9 cellular contexts compared by ENCODE assay signal in genomic region chr4:184805462-184806245, GRCh38. TPM values are rescaled to one million over a fixed set of nuclear protein-coding genes. Genes with fewer than 3 reads are reported as not detected.
DNase-seq lines count a peak whose midpoint lies in the region; ATAC-seq and TF ChIP-seq lines count a peak whose summit lies in the region.
"Had no signal": no experiment of that assay in that cellular context is flagged by ENCODE, and none has a peak within 500 bp of the region (broad histone marks: within the 10 kb centered on the region; RNA-seq: fewer than 3 reads in every experiment).

No MANE protein-coding gene starts in this region.

- H3K27me3 ChIP-seq in KMS-11 (ENCODE audit: insufficient read depth, low read depth) (no peaks in the 10 kb centered on the region), colonic mucosa (no peaks in the 10 kb centered on the region)
- H3K27me3 ChIP-seq in naive thymus-derived CD4-positive, alpha-beta T cell (ENCODE audit: control insufficient read depth in 2 of 2, insufficient read depth in 2 of 2, low read length in 2 of 2): no peaks in the 10 kb centered on the region

- H3K36me3 Mint-ChIP-seq in naive thymus-derived CD4-positive, alpha-beta T cell: peaks cover 3 to 28% (median 8%) of the 10 kb centered on the region in 5 donors
- H3K36me3 Mint-ChIP-seq in activated CD4-positive, alpha-beta T cell treated with anti-CD3 and anti-CD28 coated beads for 36 hours (ENCODE audit: low read depth): no peaks in the 10 kb centered on the region

- H3K27ac ChIP-seq in KMS-11 (peak overlapping the region; percentile 15; the same call in 1 of the 2 replicates), colonic mucosa (peak overlapping the region; percentile 68)
- H3K27ac ChIP-seq in naive thymus-derived CD4-positive, alpha-beta T cell (ENCODE audit: low read depth, low read length): no peak overlapping the region

- no peaks in the 10 kb centered on the region for H3K27me3 Mint-ChIP-seq in naive thymus-derived CD4-positive, alpha-beta T cell
- no peaks in the 10 kb centered on the region for H3K27me3 Mint-ChIP-seq in activated CD4-positive, alpha-beta T cell treated with anti-CD3 and anti-CD28 coated beads for 36 hours
- H3K27me3 Mint-ChIP-seq: CD4-positive, CD25-positive, alpha-beta regulatory T cell had no signal

- DNase-seq in SIG-M5 treated with dmso at 0.1 percent for 504 hours (lab: John Stamatoyannopoulos, UW; ENCODE audit: unreplicated experiment): peak; percentile 9
- no peak for DNase-seq in SIG-M5 (lab: John Stamatoyannopoulos, UW)
- peak; percentile 88 for DNase-seq in colonic mucosa
- no peak for DNase-seq in naive thymus-derived CD4-positive, alpha-beta T cell
- DNase-seq in activated CD4-positive, alpha-beta T cell treated with anti-CD3 and anti-CD28 coated beads for 36 hours: no peak
- no peak for DNase-seq in activated T-cell treated with anti-CD3 and anti-CD28 coated beads for 4 hours
- DNase-seq: CD4-positive, CD25-positive, alpha-beta regulatory T cell had no signal

- peak overlapping the region; percentile 29; the same call in 1 of the 2 replicates for H3K4me2 ChIP-seq in KMS-11

- no peak overlapping the region for H3K27ac Mint-ChIP-seq in naive thymus-derived CD4-positive, alpha-beta T cell
- H3K27ac Mint-ChIP-seq in activated CD4-positive, alpha-beta T cell treated with anti-CD3 and anti-CD28 coated beads for 36 hours: no peak overlapping the region

- H3K4me3 ChIP-seq in KMS-11 (IDR thresholded peaks at IDR 0.05; ENCODE audit: insufficient read depth, low read depth, low read length): no peak overlapping the region
- no peak overlapping the region for H3K4me3 ChIP-seq in colonic mucosa
- no peak overlapping the region for H3K4me3 ChIP-seq in naive thymus-derived CD4-positive, alpha-beta T cell (ENCODE audit: low read length)

- CTCF ChIA-PET in naive thymus-derived CD4-positive, alpha-beta T cell (lab: Charles Lee): no interaction called here
- CTCF ChIA-PET in activated CD4-positive, alpha-beta T cell treated with anti-CD3 and anti-CD28 coated beads for 36 hours (lab: Charles Lee): interaction anchor here (0.6 kb wide), 1 partner anchor 584 kb away, joined by 3 read pairs; no protein-coding TSS in a partner anchor

- peaks cover 22% of the 10 kb centered on the region for H3K4me1 ChIP-seq in KMS-11 (ENCODE audit: low read depth, poor library complexity, severe bottlenecking)
- peaks cover 13% of the 10 kb centered on the region for H3K4me1 ChIP-seq in colonic mucosa
- H3K4me1 ChIP-seq in naive thymus-derived CD4-positive, alpha-beta T cell (ENCODE audit: control insufficient read depth in 2 of 2, insufficient read depth in 2 of 2, low read length in 2 of 2): no peaks in the 10 kb centered on the region

- peaks cover 18% of the 10 kb centered on the region; the same call in 1 of the 2 replicates for H3K79me2 ChIP-seq in KMS-11 (ENCODE audit: insufficient read depth, low read depth)

- H2AFZ ChIP-seq in KMS-11 (ENCODE audit: low read depth): no peak overlapping the region

- ATAC-seq in naive thymus-derived CD4-positive, alpha-beta T cell: peak; percentile 57
- ATAC-seq in GM19455 (IDR thresholded peaks at IDR 0.05; ENCODE audit: unreplicated experiment): no peak
- no peak for ATAC-seq in activated CD4-positive, alpha-beta T cell treated with anti-CD3 and anti-CD28 coated beads for 36 hours

- POLR2A ChIA-PET in naive thymus-derived CD4-positive, alpha-beta T cell (lab: Charles Lee): no interaction called here
- POLR2A ChIA-PET in activated CD4-positive, alpha-beta T cell treated with anti-CD3 and anti-CD28 coated beads for 36 hours (lab: Charles Lee): no interaction called here

- TF ChIP-seq CTCF in KMS-11 (conservative IDR thresholded peaks at IDR 0.05; ENCODE audit: low read depth, low read length) (no peak), colonic mucosa (IDR thresholded peaks at IDR 0.05) (no peak)

- H3K36me3 ChIP-seq in KMS-11 (ENCODE audit: insufficient read depth) (no peaks in the 10 kb centered on the region), colonic mucosa (no peaks in the 10 kb centered on the region)
- no peaks in the 10 kb centered on the region for H3K36me3 ChIP-seq in naive thymus-derived CD4-positive, alpha-beta T cell (ENCODE audit: control insufficient read depth in 2 of 3, insufficient read depth in 3 of 3, low read length in 3 of 3)

- peaks cover 8 to 27% (median 17%) of the 10 kb centered on the region in 7 donors for H3K4me1 Mint-ChIP-seq in naive thymus-derived CD4-positive, alpha-beta T cell
- peaks cover 10% of the 10 kb centered on the region for H3K4me1 Mint-ChIP-seq in activated CD4-positive, alpha-beta T cell treated with anti-CD3 and anti-CD28 coated beads for 36 hours

- intact Hi-C loops in colonic mucosa (cut with DNase I): no loop called here
- intact Hi-C loops in naive thymus-derived CD4-positive, alpha-beta T cell (cut with micrococcal nuclease): no loop called here
- intact Hi-C loops in activated CD4-positive, alpha-beta T cell treated with anti-CD3 and anti-CD28 coated beads for 36 hours (cut with DNase I, micrococcal nuclease): no loop called here

- H4K20me1 ChIP-seq in KMS-11 (ENCODE audit: insufficient read depth): no peaks in the 10 kb centered on the region

- no peak overlapping the region for H3K4me3 Mint-ChIP-seq in naive thymus-derived CD4-positive, alpha-beta T cell
- H3K4me3 Mint-ChIP-seq in activated CD4-positive, alpha-beta T cell treated with anti-CD3 and anti-CD28 coated beads for 36 hours: no peak overlapping the region
- H3K4me3 Mint-ChIP-seq: CD4-positive, CD25-positive, alpha-beta regulatory T cell had no signal

- H3K9ac ChIP-seq in KMS-11 (no peak overlapping the region), colonic mucosa (ENCODE audit: low read depth in 2 of 2, low read length in 2 of 2) (no peak overlapping the region)

- H3K9me3 ChIP-seq in colonic mucosa: no peaks in the 10 kb centered on the region
- H3K9me3 ChIP-seq in naive thymus-derived CD4-positive, alpha-beta T cell (ENCODE audit: control insufficient read depth in 2 of 3, low read length in 3 of 3): no peaks in the 10 kb centered on the region

- no peaks in the 10 kb centered on the region for H3K9me3 Mint-ChIP-seq in naive thymus-derived CD4-positive, alpha-beta T cell
- no peaks in the 10 kb centered on the region for H3K9me3 Mint-ChIP-seq in activated CD4-positive, alpha-beta T cell treated with anti-CD3 and anti-CD28 coated beads for 36 hours (ENCODE audit: low read depth)
- H3K9me3 Mint-ChIP-seq: CD4-positive, CD25-positive, alpha-beta regulatory T cell had no signal

RNA-seq across cellular contexts. Expression of gene ACSL1, which starts 20.1 kb away (rescaled TPM):
- total RNA-seq in colonic mucosa: 10 to 100 TPM; 23.3 to 80.4 TPM
- 10 to 100 TPM in 4 of 5 experiments, 1 to 10 TPM in 1; 9.5 to 80.1 (median 20.4) TPM for total RNA-seq in naive thymus-derived CD4-positive, alpha-beta T cell
- 1 to 10 TPM; 5.7 to 6.2 TPM for polyA plus RNA-seq in naive thymus-derived CD4-positive, alpha-beta T cell
- total RNA-seq in activated CD4-positive, alpha-beta T cell treated with anti-CD3 and anti-CD28 coated beads for 36 hours: 10 to 100 TPM; 17.1 to 17.2 TPM

Comparison
In these comparisons a context has a peak if more than half of its experiments do, and no peak if none do; other contexts are left out.
1. DNase-seq: peak in SIG-M5 treated with dmso at 0.1 percent for 504 hours (single experiment) and colonic mucosa (single experiment); none in SIG-M5 (single experiment), naive thymus-derived CD4-positive, alpha-beta T cell (0 of 9), activated CD4-positive, alpha-beta T cell treated with anti-CD3 and anti-CD28 coated beads for 36 hours (single experiment) and activated T-cell treated with anti-CD3 and anti-CD28 coated beads for 4 hours (single experiment).